ENCODE assay signal across 8 cellular contexts in the genomic region with DNA sequence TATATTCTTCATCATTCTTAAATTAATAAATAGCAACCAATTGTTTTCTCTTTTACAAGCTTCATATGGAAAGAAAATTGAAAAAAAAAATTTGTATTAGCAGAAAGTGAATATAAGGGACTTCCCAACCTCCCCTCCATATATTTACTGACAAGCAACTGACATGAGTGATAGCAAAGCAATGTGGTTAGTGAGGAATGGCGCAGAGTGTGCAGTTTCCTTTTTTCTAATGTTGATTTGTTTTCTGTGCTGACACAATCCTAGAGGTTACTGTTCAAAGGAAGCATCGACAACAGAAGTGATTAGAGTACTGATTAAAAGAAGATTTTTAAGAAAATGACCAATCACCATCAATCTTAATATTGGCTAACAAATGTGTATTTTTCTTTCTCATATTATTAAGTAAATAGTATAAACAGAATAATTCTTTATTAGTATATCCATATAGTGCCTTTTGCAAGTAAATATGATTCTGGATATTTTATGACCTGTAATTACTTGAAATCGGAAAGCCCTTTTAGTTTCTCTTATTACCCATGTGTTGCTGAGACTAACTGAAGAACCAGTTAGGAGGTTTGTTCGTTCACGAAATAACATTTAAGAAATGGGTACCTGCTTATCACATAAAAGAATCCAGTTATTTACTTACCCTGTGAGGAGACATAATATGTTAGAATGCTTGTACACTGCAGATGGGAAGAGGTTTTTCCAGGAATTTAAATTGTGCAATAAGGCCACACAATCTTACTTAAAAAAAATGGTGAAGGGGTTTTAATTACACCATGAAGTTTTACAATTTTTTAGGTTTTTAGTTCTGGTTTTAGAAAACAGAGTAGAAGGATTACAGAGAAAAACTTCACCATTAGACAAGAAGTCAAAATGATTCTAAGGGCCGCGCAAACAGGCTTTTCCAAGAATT. TPM values are rescaled to one million over a fixed set of nuclear protein-coding genes. Genes with fewer than 3 reads are reported as not detected.
A peak's percentile ranks its signal among the peaks of the same experiment; 100 is the strongest.
DNase-seq lines count a peak whose midpoint lies in the region; ATAC-seq and TF ChIP-seq lines count a peak whose summit lies in the region.

No MANE protein-coding gene starts in this region.

- H3K9me3 Mint-ChIP-seq in nephron: no peaks in the 10 kb centered on the region

- peaks cover 55% of the 10 kb centered on the region for H3K27me3 Mint-ChIP-seq in nephron (ENCODE audit: low read depth)

- ATAC-seq in HG02642 (IDR thresholded peaks at IDR 0.05; ENCODE audit: poor library complexity, unreplicated experiment): no peak

- H3K36me3 Mint-ChIP-seq in nephron (ENCODE audit: low read depth): no peaks in the 10 kb centered on the region

- H3K4me3 Mint-ChIP-seq in nephron: peak overlapping the region; percentile 92 to 95 (median 93)

- no peak for TF ChIP-seq CTCF in nephron (IDR thresholded peaks at IDR 0.05; ENCODE audit: unreplicated experiment in 3 of 3)

- DNase-seq in ELR (ENCODE audit: low read depth) (peak; percentile 52), NOMO-1 treated with dmso at 0.1 percent for 144 hours (lab: John Stamatoyannopoulos, UW; ENCODE audit: unreplicated experiment) (peak; percentile 45), dermis blood vessel endothelial cell (peak; percentile 51), D341Med (ENCODE audit: low spot score) (no peak), iPS-NIHi7 (ENCODE audit: extremely low spot score) (no peak), HPDE6-E6E7 (ENCODE audit: extremely low spot score) (no peak)

- H3K4me1 Mint-ChIP-seq in nephron: peaks cover 38% of the 10 kb centered on the region

- peak overlapping the region; percentile 75 to 98 (median 97) for H3K27ac Mint-ChIP-seq in nephron

RNA-seq across cellular contexts. Expression of a gene that starts 1.4 kb away (rescaled TPM):
- 12.3 and 23.5 TPM in 2 replicates for total RNA-seq in dermis blood vessel endothelial cell

Comparison
In these comparisons a context has a peak if more than half of its experiments do, and no peak if none do; other contexts are left out.
1. DNase-seq: peak in ELR (single experiment), NOMO-1 treated with dmso at 0.1 percent for 144 hours (single experiment) and dermis blood vessel endothelial cell (single experiment); none in D341Med (single experiment), iPS-NIHi7 (single experiment) and HPDE6-E6E7 (single experiment).